9 cellular contexts compared by ENCODE assay signal in the genomic region with DNA sequence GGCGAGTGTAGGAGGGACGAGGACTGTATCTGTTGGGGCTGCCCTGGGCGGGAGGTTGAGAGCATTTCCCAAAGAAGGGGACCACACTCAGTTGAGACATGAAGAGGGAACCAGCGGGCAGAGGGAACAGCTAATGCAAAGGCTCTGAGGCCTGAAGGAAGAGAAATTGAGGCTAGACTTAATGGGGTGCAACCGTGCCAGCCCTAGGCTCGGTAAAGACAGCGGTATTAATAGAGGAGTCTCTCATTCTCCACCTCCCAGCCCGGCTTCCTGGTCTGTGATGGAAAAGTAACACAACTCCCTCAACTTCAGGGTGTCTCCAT. TPM values are rescaled to one million over a fixed set of nuclear protein-coding genes. Genes with fewer than 3 reads are reported as not detected.
DNase-seq lines count a peak whose midpoint lies in the region; ATAC-seq and TF ChIP-seq lines count a peak whose summit lies in the region.
"Had no signal": no experiment of that assay in that cellular context is flagged by ENCODE, and none has a peak within 500 bp of the region (broad histone marks: within the 10 kb centered on the region; RNA-seq: fewer than 3 reads in every experiment).

No MANE protein-coding gene starts in this region.

- H3K18ac ChIP-seq in H9 (ENCODE audit: insufficient read length, low read depth, low read length): no peak overlapping the region

- H3K9ac ChIP-seq in H9 (ENCODE audit: extremely low read depth, insufficient read length, low read length): peak overlapping the region; percentile 5

- H4K20me1 ChIP-seq in H9 (ENCODE audit: control insufficient read depth, insufficient read depth, insufficient read length): no peaks in the 10 kb centered on the region

- no peak overlapping the region for H2AK5ac ChIP-seq in H9 (ENCODE audit: insufficient read length, low read length)

- H3T11ph ChIP-seq in H9 (ENCODE audit: low read length): no peak overlapping the region

- no peaks in the 10 kb centered on the region for H3K27me3 ChIP-seq in H9 (ENCODE audit: insufficient read depth, low read length)

- H3K27ac Mint-ChIP-seq in H9 (peak overlapping the region in 2 of 3 experiments; percentile 37 to 42; a peak in 2 of 7 replicates), T-helper 17 cell (peak overlapping the region; percentile 94)

- no peak overlapping the region for H3K23ac ChIP-seq in H9 (ENCODE audit: insufficient read length, low read depth, low read length)

- H3K27me3 Mint-ChIP-seq in H9 (ENCODE audit: low read depth): no peaks in the 10 kb centered on the region; the same call in 1 of the 2 replicates
- no peaks in the 10 kb centered on the region for H3K27me3 Mint-ChIP-seq in T-helper 17 cell

- H3K36me3 Mint-ChIP-seq in H9 (ENCODE audit: insufficient read depth in 1 of 3, low read depth in 3 of 3): peaks cover 14 to 30% (median 29%) of the 10 kb centered on the region in 3 experiments
- H3K36me3 Mint-ChIP-seq in T-helper 17 cell (ENCODE audit: low read depth): peaks cover 5% of the 10 kb centered on the region

- H2BK20ac ChIP-seq in H9 (ENCODE audit: low read depth, low read length, poor library complexity, severe bottlenecking): no peak overlapping the region

- H2BK120ac ChIP-seq in H9 (ENCODE audit: low read depth, low read length, poor library complexity, severe bottlenecking): no peak overlapping the region

- no peaks in the 10 kb centered on the region; the same call in 1 of the 2 replicates for H3K4me1 ChIP-seq in H9 (ENCODE audit: insufficient read depth, low read length)

- DNase-seq in H9: no peak
- DNase-seq in T-helper 17 cell: no peak
- DNase-seq in fibroblast of villous mesenchyme (ENCODE audit: low read depth): no peak
- no peak for DNase-seq in islet precursor cell
- DNase-seq: central memory CD4-positive, alpha-beta T cell; NCI-H526 treated with DMSO at 0.1 percent for 48 hours had no signal

- no peaks in the 10 kb centered on the region; a peak in 1 of 5 replicates for H3K9me3 Mint-ChIP-seq in H9

- peak overlapping the region; percentile 84 to 90 for H3K4me3 Mint-ChIP-seq in H9
- H3K4me3 Mint-ChIP-seq in T-helper 17 cell: peak overlapping the region; percentile 92

- H2BK15ac ChIP-seq in H9 (ENCODE audit: low read depth, low read length): no peak overlapping the region

- no peak overlapping the region for H3K56ac ChIP-seq in H9 (ENCODE audit: insufficient read length, low read depth, low read length)

- peak overlapping the region; percentile 87 for H3K4me2 ChIP-seq in H9 (ENCODE audit: insufficient read depth, insufficient read length, low read length)

- H2BK12ac ChIP-seq in H9 (ENCODE audit: insufficient read length, low read depth, low read length): no peak overlapping the region

- TF ChIP-seq CTCF in H9 (conservative IDR thresholded peaks at IDR 0.05) (no peak), fibroblast of villous mesenchyme (IDR thresholded peaks at IDR 0.05; ENCODE audit: insufficient read depth, low read depth, low read length) (no peak)

- H3K79me1 ChIP-seq in H9 (ENCODE audit: insufficient read depth, low read depth, low read length, poor library complexity, severe bottlenecking): peaks cover 6% of the 10 kb centered on the region

- H3K79me2 ChIP-seq in H9 (ENCODE audit: insufficient read depth, low read length): peaks cover 2% of the 10 kb centered on the region; the same call in 1 of the 2 replicates

- H3K4me3 ChIP-seq in fibroblast of villous mesenchyme (ENCODE audit: low read depth, low read length) (peak overlapping the region; percentile 84), skin epidermis (peak overlapping the region in 5 of 7 experiments; percentile 66 to 93 (median 79))

- ATAC-seq in T-helper 17 cell: no peak
- no peak for ATAC-seq in GM21737 (IDR thresholded peaks at IDR 0.05; ENCODE audit: unreplicated experiment)
- ATAC-seq in GM21447 (IDR thresholded peaks at IDR 0.05; ENCODE audit: unreplicated experiment): no peak

- no peak overlapping the region; the same call in 1 of the 2 replicates for H3K14ac ChIP-seq in H9 (ENCODE audit: insufficient read depth, low read length)

- no peak overlapping the region for H2BK5ac ChIP-seq in H9 (ENCODE audit: insufficient read length, low read length)

- no peak overlapping the region for H2AFZ ChIP-seq in H9 (ENCODE audit: low read length)

- no CpG with 5 or more reads among the region's 8 CpGs for WGBS in H9 (ENCODE audit: extremely low coverage, insufficient read length, low lambda C conversion rate)

- H3K27ac ChIP-seq in H9 (ENCODE audit: insufficient read length, low read depth, low read length) (no peak overlapping the region), skin epidermis (peak overlapping the region in 4 of 21 experiments; percentile 23 to 86 (median 64))

- H4K5ac ChIP-seq in H9 (ENCODE audit: insufficient read length, low read depth, low read length): no peak overlapping the region

- no peaks in the 10 kb centered on the region for H3K9me3 ChIP-seq in H9 (ENCODE audit: control insufficient read depth, low read depth, low read length)
- H3K9me3 ChIP-seq in T-helper 17 cell (ENCODE audit: control insufficient read depth, low read length, poor library complexity, severe bottlenecking): no peaks in the 10 kb centered on the region

- H4K91ac ChIP-seq in H9 (ENCODE audit: insufficient read length, low read depth, low read length): no peak overlapping the region

- H4K8ac ChIP-seq in H9 (replicated peaks; ENCODE audit: insufficient read length, low read depth, low read length): no peak overlapping the region

- peaks cover 17 to 20% of the 10 kb centered on the region in 2 experiments for H3K4me1 Mint-ChIP-seq in H9
- H3K4me1 Mint-ChIP-seq in T-helper 17 cell: peaks cover 26% of the 10 kb centered on the region

- peaks cover 8% of the 10 kb centered on the region for H3K23me2 ChIP-seq in H9 (ENCODE audit: insufficient read length, low read depth, low read length, poor library complexity, severe bottlenecking)

- H3K4ac ChIP-seq in H9 (ENCODE audit: low read depth, low read length): no peak overlapping the region

RNA-seq across cellular contexts. Expression of a gene that starts 1.2 kb away (rescaled TPM):
- total RNA-seq in H9 (2021) (22.4 and 26.4 TPM in 2 replicates), T-helper 17 cell (1 to 10 TPM; 3.8 TPM), fibroblast of villous mesenchyme (9.3 and 10.8 TPM in 2 replicates)

RNA-seq across cellular contexts. Expression of a gene that starts 9.7 kb away (rescaled TPM):
- total RNA-seq in H9 (2021) (6.8 and 8.5 TPM in 2 replicates), T-helper 17 cell (10 to 100 TPM in 1 of 2 donors, 1 to 10 TPM in 1; 7.4 to 15.3 TPM), fibroblast of villous mesenchyme (0.97 and 1.3 TPM in 2 replicates)

RNA-seq across cellular contexts. Expression of a gene that starts 20.6 kb away (rescaled TPM):
- total RNA-seq in H9 (2021) (23.6 and 28.0 TPM in 2 replicates), T-helper 17 cell (10 to 100 TPM; 10.1 to 25.8 TPM), fibroblast of villous mesenchyme (24.2 and 29.0 TPM in 2 replicates)

RNA-seq across cellular contexts. Expression of a gene that starts 32.1 kb away (rescaled TPM):
- total RNA-seq in H9 (2021) (1.4 and 1.8 TPM in 2 replicates), T-helper 17 cell (under 1 TPM in 1 of 2 donors, not detected in 1; 0.31 TPM), fibroblast of villous mesenchyme (under 0.01 and 0.32 TPM in 2 replicates)

RNA-seq across cellular contexts. Expression of a gene that starts 41.2 kb away (rescaled TPM):
- total RNA-seq in H9 (2021) (42.8 and 45.1 TPM in 2 replicates), T-helper 17 cell (1 to 10 TPM; 8.6 to 9.1 TPM), fibroblast of villous mesenchyme (30.7 and 30.9 TPM in 2 replicates)
